9 cellular contexts compared by ENCODE assay signal in the genomic region with DNA sequence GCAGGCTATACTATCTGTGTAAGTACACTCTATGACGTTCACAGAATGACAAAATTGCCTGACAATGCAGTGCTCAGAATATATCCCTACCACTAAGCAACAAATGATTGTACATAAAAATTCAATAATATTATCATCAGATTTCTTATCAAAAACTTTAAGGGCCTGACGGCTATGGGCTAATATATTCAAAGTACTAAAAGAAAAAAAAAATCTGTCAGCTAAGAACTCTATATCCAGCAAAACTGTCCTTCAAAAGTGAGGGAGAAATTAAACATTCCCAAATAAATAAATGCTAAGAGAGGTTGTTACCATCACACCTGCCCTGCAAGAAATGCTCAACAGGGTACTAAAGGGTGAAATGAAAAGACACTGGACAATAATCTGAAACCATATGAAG.
"Had no signal": no experiment of that assay in that cellular context is flagged by ENCODE, and none has a peak within 500 bp of the region (broad histone marks: within the 10 kb centered on the region; RNA-seq: fewer than 3 reads in every experiment).

No MANE protein-coding gene starts in this region.

- H3K9me3 ChIP-seq: HAP-1 had no signal

- H3K36me3 ChIP-seq: HAP-1 had no signal

- ATAC-seq: GM23338, HCT116 had no signal

- H3K9me3 Mint-ChIP-seq: HFFc6 had no signal

- H3K4me3 ChIP-seq: GM23248, GM23338, HAP-1 had no signal

- H3K4me1 Mint-ChIP-seq: GM23338, H9 had no signal

- H3K4me1 ChIP-seq: HAP-1 had no signal

- H3K27ac ChIP-seq: GM23248 had no signal

- DNase-seq: GM23248, GOT3, H7, H9, HCEC 1CT, HFFc6 had no signal

- H3K27ac Mint-ChIP-seq: GM23338, H9, HFFc6 had no signal

- H3K4me3 Mint-ChIP-seq: GM23338, H9, HFFc6 had no signal
